In the genomic region with DNA sequence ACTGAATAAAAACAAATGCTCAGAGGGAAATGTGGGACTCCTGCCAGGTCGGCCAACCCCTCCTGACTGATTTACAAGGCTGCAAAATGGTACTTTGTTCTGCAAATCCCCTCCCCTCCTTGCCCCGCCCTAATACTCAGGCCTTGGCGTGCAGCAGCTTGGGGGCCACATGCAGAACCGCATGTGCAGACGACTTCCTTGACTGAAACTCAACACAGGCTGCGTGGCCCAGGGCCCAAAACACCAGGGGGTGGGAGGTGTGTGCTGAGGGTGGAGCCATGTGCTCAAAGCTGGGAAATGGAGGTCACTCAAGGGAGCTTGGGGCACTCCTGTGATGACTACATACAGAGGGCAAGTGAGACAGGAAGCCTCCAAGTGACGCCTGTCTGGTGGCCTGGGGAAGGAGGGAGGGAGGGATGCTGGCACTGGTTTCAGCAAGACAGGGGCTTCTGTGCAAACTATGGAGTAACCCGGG, we compare ENCODE assay signal across 8 cellular contexts.
DNase-seq lines count a peak whose midpoint lies in the region; ATAC-seq, FAIRE-seq and TF ChIP-seq lines count a peak whose summit lies in the region.

No MANE protein-coding gene starts in this region.

- H3K4me1 ChIP-seq in lower lobe of right lung: peaks cover 47% of the 10 kb centered on the region

- intact Hi-C loops in lower lobe of right lung (cut with DNase I): no loop called here

- H3K27me3 ChIP-seq in WERI-Rb-1 (ENCODE audit: insufficient read depth, low read depth, severe bottlenecking): no peaks in the 10 kb centered on the region
- no peaks in the 10 kb centered on the region for H3K27me3 ChIP-seq in bronchial epithelial cell (ENCODE audit: control insufficient read depth, insufficient read depth, low read length)
- H3K27me3 ChIP-seq in lower lobe of right lung (ENCODE audit: low read depth): no peaks in the 10 kb centered on the region

- peak overlapping the region; percentile 69 for H3K27ac ChIP-seq in WERI-Rb-1
- peak overlapping the region; percentile 46 for H3K27ac ChIP-seq in lower lobe of right lung

- ATAC-seq in lower lobe of right lung (peak; percentile 77 to 79), HG02870 (IDR thresholded peaks at IDR 0.05; ENCODE audit: unreplicated experiment) (no peak)

- H3K36me3 ChIP-seq in WERI-Rb-1 (peaks cover 29% of the 10 kb centered on the region), bronchial epithelial cell (ENCODE audit: control insufficient read depth, insufficient read depth, low read length) (no peaks in the 10 kb centered on the region), lower lobe of right lung (no peaks in the 10 kb centered on the region)

- no peak overlapping the region for H3K4me3 ChIP-seq in WERI-Rb-1 (ENCODE audit: low read depth, low read length)
- H3K4me3 ChIP-seq in bronchial epithelial cell (ENCODE audit: low read depth, low read length): no peak overlapping the region
- H3K4me3 ChIP-seq in lower lobe of right lung: no peak overlapping the region

- DNase-seq in D341Med (ENCODE audit: low spot score) (peak; percentile 72), HT1080 (ENCODE audit: low read depth) (peak; percentile 75), WERI-Rb-1 (peak; percentile 59), bronchial epithelial cell (ENCODE audit: low read depth) (peak; percentile 51), lower lobe of right lung (peak; percentile 75), NCI-H1048 (lab: John Stamatoyannopoulos, UW) (no peak)
- DNase-seq in stimulated activated CD4-positive, alpha-beta T cell treated with anti-CD3 and anti-CD28 coated beads, TNF-alpha, amount 100 ng/mL, for 4 hours (ENCODE audit: low read depth in 3 of 3): peak; percentile 5 to 26 (median 25)

- no peaks in the 10 kb centered on the region for H3K9me3 ChIP-seq in WERI-Rb-1 (ENCODE audit: severe bottlenecking)
- no peaks in the 10 kb centered on the region for H3K9me3 ChIP-seq in lower lobe of right lung

- TF ChIP-seq CTCF in WERI-Rb-1 (IDR thresholded peaks at IDR 0.05; ENCODE audit: low read depth, low read length): no peak
- TF ChIP-seq CTCF in bronchial epithelial cell (IDR thresholded peaks at IDR 0.05; ENCODE audit: insufficient read depth, low read length, severe bottlenecking): no peak
- no peak for TF ChIP-seq CTCF in lower lobe of right lung (IDR thresholded peaks at IDR 0.05)

- FAIRE-seq in bronchial epithelial cell (lab: Jason Lieb, UNC): no peak
